ENCODE assay signal across 8 cellular contexts in the genomic region with DNA sequence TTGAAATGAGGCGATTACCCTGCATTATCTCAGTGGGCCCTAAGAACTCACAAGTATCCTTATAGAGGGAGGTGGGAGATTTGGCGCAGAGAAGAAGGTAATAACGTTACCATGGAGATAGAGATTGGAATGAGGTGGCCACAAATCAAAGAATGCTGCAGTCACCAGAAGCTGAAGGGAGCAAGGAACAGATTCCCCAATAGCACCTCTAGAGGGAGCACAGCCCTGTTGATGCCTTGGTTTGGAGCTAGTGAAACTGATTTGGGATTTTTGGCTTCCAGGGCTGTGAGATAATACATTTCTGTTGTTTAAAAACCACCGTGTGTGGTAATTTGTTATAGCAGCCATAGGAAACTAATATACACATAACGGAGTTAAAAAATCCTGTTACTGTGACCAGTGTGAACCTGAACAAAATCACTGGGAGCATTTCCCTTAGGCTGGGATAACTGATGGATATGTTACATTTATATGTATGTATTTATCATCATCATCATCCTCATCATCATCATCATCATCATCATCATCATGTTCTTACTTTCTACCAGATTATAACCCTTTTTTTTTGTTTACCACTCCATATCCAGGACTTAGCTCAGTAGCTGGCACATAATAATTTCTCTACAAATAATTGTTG.
DNase-seq lines count a peak whose midpoint lies in the region; ATAC-seq and TF ChIP-seq lines count a peak whose summit lies in the region.

No MANE protein-coding gene starts in this region.

- H3K9me3 ChIP-seq in CD8-positive, alpha-beta memory T cell (ENCODE audit: low read length), result no peaks in the 10 kb centered on the region
- no peaks in the 10 kb centered on the region for H3K9me3 ChIP-seq in spleen

- H3K4me1 ChIP-seq in KMS-11 (ENCODE audit: low read depth, poor library complexity, severe bottlenecking) (peaks cover 8% of the 10 kb centered on the region), spleen (peaks cover 0 to 4% (median 0%) of the 10 kb centered on the region in 6 donors)
- no peaks in the 10 kb centered on the region for H3K4me1 ChIP-seq in CD8-positive, alpha-beta memory T cell (ENCODE audit: insufficient read depth, low read length)

- DNase-seq in D341Med (ENCODE audit: low spot score) (peak; percentile 60), SK-MEL-5 (ENCODE audit: low read depth, low spot score) (peak; percentile 70), head of caudate nucleus (peak in 29 of 42 donors; percentile 16 to 77 (median 36)), sciatic nerve (ENCODE audit: low spot score) (no peak), spleen (no peak)
- no peak for DNase-seq in CD8-positive, alpha-beta memory T cell

- H3K27ac Mint-ChIP-seq in CD8-positive, alpha-beta memory T cell, result no peak overlapping the region

- no peak overlapping the region for H3K27ac ChIP-seq in KMS-11
- H3K27ac ChIP-seq in CD8-positive, alpha-beta memory T cell (ENCODE audit: low read depth, low read length), result no peak overlapping the region
- H3K27ac ChIP-seq in spleen, result no peak overlapping the region

- H3K4me3 ChIP-seq in KMS-11 (IDR thresholded peaks at IDR 0.05; ENCODE audit: insufficient read depth, low read depth, low read length) (no peak overlapping the region), spleen (no peak overlapping the region)
- H3K4me3 ChIP-seq in CD8-positive, alpha-beta memory T cell (ENCODE audit: low read length), result no peak overlapping the region

- H3K9ac ChIP-seq in KMS-11, result no peak overlapping the region

- no peaks in the 10 kb centered on the region for H3K4me1 Mint-ChIP-seq in CD8-positive, alpha-beta memory T cell

- ATAC-seq in GM21619 (IDR thresholded peaks at IDR 0.05; ENCODE audit: unreplicated experiment) (peak; percentile 63), sciatic nerve (peak; percentile 87)

- intact Hi-C loops in head of caudate nucleus (cut with DNase I), result no loop called here
- intact Hi-C loops in sciatic nerve (cut with DNase I), result no loop called here
- intact Hi-C loops in spleen (cut with DNase I; ENCODE audit: low total_unique reads), result no loop called here

- H3K4me3 Mint-ChIP-seq in CD8-positive, alpha-beta memory T cell, result no peak overlapping the region

- no peak overlapping the region for H2AFZ ChIP-seq in KMS-11 (ENCODE audit: low read depth)

- no peaks in the 10 kb centered on the region for H3K36me3 Mint-ChIP-seq in CD8-positive, alpha-beta memory T cell

- CTCF ChIA-PET in CD8-positive, alpha-beta memory T cell (lab: Charles Lee), result no interaction called here

- H3K27me3 ChIP-seq in KMS-11 (ENCODE audit: insufficient read depth, low read depth) (no peaks in the 10 kb centered on the region), spleen (replicated peaks in 1 of 7) (no peaks in the 10 kb centered on the region)
- H3K27me3 ChIP-seq in CD8-positive, alpha-beta memory T cell (ENCODE audit: insufficient read depth, low read length, poor library complexity, severe bottlenecking), result no peaks in the 10 kb centered on the region

- peaks cover 2 to 10% (median 4%) of the 10 kb centered on the region in 5 donors for H3K9me3 Mint-ChIP-seq in CD8-positive, alpha-beta memory T cell

- H3K27me3 Mint-ChIP-seq in CD8-positive, alpha-beta memory T cell, result peaks cover 0 to 2% of the 10 kb centered on the region in 2 donors

- WGBS in spleen, 5 donors, result 44 to 53% (median 47%) methylated on average over 5 of the region's 5 CpGs

- TF ChIP-seq CTCF in KMS-11 (conservative IDR thresholded peaks at IDR 0.05; ENCODE audit: low read depth, low read length) (peak; percentile 86), spleen (IDR thresholded peaks at IDR 0.05 in 8 of 11, conservative IDR thresholded peaks at IDR 0.05 in 3 of 11) (peak in 5 of 11 experiments; percentile 12 to 49 (median 39))

- H3K4me2 ChIP-seq in KMS-11, result no peak overlapping the region

- in situ Hi-C loops in SK-MEL-5 (cut with HindIII; ENCODE audit: low pct_unique_long_range_greater_than_20kb, low sequenced_read_pairs), result no loop called here

- no peaks in the 10 kb centered on the region for H4K20me1 ChIP-seq in KMS-11 (ENCODE audit: insufficient read depth)

- H3K36me3 ChIP-seq in KMS-11 (ENCODE audit: insufficient read depth) (no peaks in the 10 kb centered on the region), spleen (no peaks in the 10 kb centered on the region)
- no peaks in the 10 kb centered on the region for H3K36me3 ChIP-seq in CD8-positive, alpha-beta memory T cell (ENCODE audit: insufficient read depth, low read length)

- POLR2A ChIA-PET in CD8-positive, alpha-beta memory T cell (lab: Charles Lee), result no interaction called here

- no peak for TF ChIP-seq POLR2A in spleen (IDR thresholded peaks at IDR 0.05)

- no peaks in the 10 kb centered on the region for H3K79me2 ChIP-seq in KMS-11 (ENCODE audit: insufficient read depth, low read depth)

Comparison
In these comparisons a context has a peak if more than half of its experiments do, and no peak if none do; other contexts are left out.
1. DNase-seq: peak in D341Med (single experiment), SK-MEL-5 (single experiment) and head of caudate nucleus (29 of 42); none in sciatic nerve (single experiment), CD8-positive, alpha-beta memory T cell (0 of 5) and spleen (single experiment).